In genomic region chr16:68283840-68284595, GRCh38 we compare ENCODE assay signal across 11 cellular contexts. TPM values are rescaled to one million over a fixed set of nuclear protein-coding genes. Genes with fewer than 3 reads are reported as not detected.
DNase-seq lines count a peak whose midpoint lies in the region; ATAC-seq, FAIRE-seq and TF ChIP-seq lines count a peak whose summit lies in the region.
"Had no signal": no experiment of that assay in that cellular context is flagged by ENCODE, and none has a peak within 500 bp of the region (broad histone marks: within the 10 kb centered on the region; RNA-seq: fewer than 3 reads in every experiment).

No MANE protein-coding gene starts in this region.

- no peak for TF ChIP-seq CTCF in brain (conservative IDR thresholded peaks at IDR 0.05)

- peak; percentile 43 for ATAC-seq in HG02981 (IDR thresholded peaks at IDR 0.05; ENCODE audit: unreplicated experiment)
- peak; percentile 90 for ATAC-seq in sciatic nerve

- peaks cover 51% of the 10 kb centered on the region for H3K36me3 Mint-ChIP-seq in brain

- CTCF ChIA-PET in HEK293T (lab: Yijun Ruan, JAX), result interaction anchor here (1.2 to 2.0 kb wide), 2 partner anchors 20 to 23 kb away, joined by 4 to 6 read pairs; partner anchors contain the start of gene SLC7A6

- intact Hi-C loops in sciatic nerve (cut with DNase I), result no loop called here

- DNase-seq in GM18507 (ENCODE audit: extremely low spot score, insufficient read length, low read depth), result no peak
- no peak for DNase-seq in sciatic nerve (ENCODE audit: low spot score)
- DNase-seq in HEK293T (ENCODE audit: extremely low spot score), result no peak
- DNase-seq in anterior cingulate cortex (lab: John Stamatoyannopoulos, UW), result no peak
- DNase-seq in NCI-H1092 treated with DMSO at 0.1 percent for 48 hours (lab: John Stamatoyannopoulos, UW), result no peak
- no peak for DNase-seq in hepatic stellate cell (ENCODE audit: low spot score)
- DNase-seq: NCI-H82 had no signal

- H3K4me3 Mint-ChIP-seq in brain, result no peak overlapping the region
- H3K4me3 Mint-ChIP-seq: nephron had no signal

- peak overlapping the region in 4 of 5 experiments; percentile 9 to 94 (median 84) for H3K27ac Mint-ChIP-seq in brain

- H3K4me1 Mint-ChIP-seq in brain, result no peaks in the 10 kb centered on the region
- H3K4me1 Mint-ChIP-seq: nephron had no signal

- H3K27me3 Mint-ChIP-seq in brain, result no peaks in the 10 kb centered on the region

- peak; percentile 77 for FAIRE-seq in GM18507 (lab: Jason Lieb, UNC)
- FAIRE-seq: astrocyte had no signal

- POLR2A ChIA-PET in HEK293T (lab: Yijun Ruan, JAX), result interaction anchor here (0.8 kb wide), 1 partner anchor 11 kb away, joined by 3 read pairs; no protein-coding TSS in a partner anchor

- H3K9me3 Mint-ChIP-seq in brain, result no peaks in the 10 kb centered on the region
- H3K9me3 Mint-ChIP-seq: nephron had no signal

TF ChIP-seq in HEK293T, 16 proteins besides CTCF, POLR2A, EP300 and RAD21:
- TF ChIP-seq L3MBTL2 (conservative IDR thresholded peaks at IDR 0.05) (no peak), ZNF384 (IDR thresholded peaks at IDR 0.05) (no peak), NFRKB (IDR thresholded peaks at IDR 0.05) (no peak), ARNT (IDR thresholded peaks at IDR 0.05) (no peak), BHLHE40 (IDR thresholded peaks at IDR 0.05; ENCODE audit: borderline replicate concordance) (no peak), LEF1 (IDR thresholded peaks at IDR 0.05; ENCODE audit: borderline replicate concordance) (no peak), FOXA1 (IDR thresholded peaks at IDR 0.05) (no peak), TARDBP (IDR thresholded peaks at IDR 0.05) (no peak), FOXK2 (IDR thresholded peaks at IDR 0.05) (no peak), ELF4 (IDR thresholded peaks at IDR 0.05) (no peak), CTBP1 (IDR thresholded peaks at IDR 0.05; ENCODE audit: borderline replicate concordance) (no peak), HDGF (IDR thresholded peaks at IDR 0.05; ENCODE audit: borderline replicate concordance) (no peak), SUZ12 (IDR thresholded peaks at IDR 0.05) (no peak), SP1 (IDR thresholded peaks at IDR 0.05) (no peak), PKNOX1 (IDR thresholded peaks at IDR 0.05) (no peak), FOXM1 (IDR thresholded peaks at IDR 0.05; ENCODE audit: borderline replicate concordance) (no peak)

RNA-seq across cellular contexts. Expression of gene SLC7A6, which starts 19.7 kb away (rescaled TPM):
- polyA plus RNA-seq in brain (ENCODE audit: insufficient read depth, low read depth, low replicate concordance), result 4.8 TPM
- 75.5 TPM for total RNA-seq in sciatic nerve

RNA-seq across cellular contexts. Expression of gene SLC7A6OS, which starts 26.7 kb away (rescaled TPM):
- polyA plus RNA-seq in brain (ENCODE audit: insufficient read depth, low read depth, low replicate concordance), result 12.9 TPM
- 22.9 TPM for total RNA-seq in sciatic nerve

RNA-seq across cellular contexts. Expression of gene PRMT7, which starts 26.8 kb away (rescaled TPM):
- polyA plus RNA-seq in brain (ENCODE audit: insufficient read depth, low read depth, low replicate concordance), result 53.6 TPM
- 58.9 TPM for total RNA-seq in sciatic nerve

RNA-seq across cellular contexts. Expression of gene PLA2G15, which starts 38.8 kb away (rescaled TPM):
- polyA plus RNA-seq in brain (ENCODE audit: insufficient read depth, low read depth, low replicate concordance), result 12.2 TPM
- 17.4 TPM for total RNA-seq in sciatic nerve

RNA-seq across cellular contexts. Expression of gene ESRP2, which starts 48.1 kb away (rescaled TPM):
- polyA plus RNA-seq in brain (ENCODE audit: insufficient read depth, low read depth, low replicate concordance), result 1.8 TPM
- total RNA-seq in sciatic nerve, result 0.36 TPM
